In the genomic region with DNA sequence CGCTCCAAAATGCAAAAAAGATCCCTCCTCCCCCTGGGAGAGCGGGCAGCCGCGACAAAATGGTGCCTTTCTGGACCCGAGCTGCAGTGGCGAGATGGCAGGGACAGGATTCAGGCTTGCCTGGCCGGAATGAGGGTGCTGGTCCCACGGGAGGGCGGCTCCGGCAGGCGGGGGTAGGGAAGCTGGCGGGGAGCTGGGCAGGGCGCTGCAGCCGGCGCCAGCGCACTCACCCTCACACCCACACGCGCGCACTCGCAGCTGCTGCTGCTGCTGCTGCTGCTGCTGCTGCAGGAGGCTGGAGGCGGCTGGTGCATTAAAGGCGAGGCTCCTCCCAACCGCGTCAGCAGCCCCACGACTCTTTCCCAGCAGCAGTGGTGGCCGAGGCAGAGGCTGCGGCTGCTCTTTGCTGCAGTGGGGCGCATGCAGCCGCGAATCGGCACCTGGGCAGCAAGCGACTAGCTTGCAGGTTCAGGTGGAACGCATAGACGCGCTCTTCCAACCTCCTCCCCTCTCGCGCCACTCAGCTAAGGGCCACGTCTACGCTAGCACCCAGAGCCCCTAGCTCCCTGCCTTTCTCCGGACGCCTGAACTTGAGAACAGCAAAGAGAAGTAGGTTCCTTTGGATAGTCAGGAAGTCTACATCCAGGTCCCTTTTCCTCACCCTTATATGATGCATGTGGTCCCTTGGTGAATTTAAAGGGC, we compare ENCODE assay signal across 8 cellular contexts. TPM values are rescaled to one million over a fixed set of nuclear protein-coding genes. Genes with fewer than 3 reads are reported as not detected.
A peak's percentile ranks its signal among the peaks of the same experiment; 100 is the strongest.
DNase-seq lines count a peak whose midpoint lies in the region; ATAC-seq and TF ChIP-seq lines count a peak whose summit lies in the region.

A gene (minus strand): TSS at position 287 of the 702 bp plus-strand sequence.

- no peaks in the 10 kb centered on the region for H3K36me3 ChIP-seq in naive thymus-derived CD4-positive, alpha-beta T cell (ENCODE audit: control insufficient read depth in 2 of 3, insufficient read depth in 3 of 3, low read length in 3 of 3)
- H3K36me3 ChIP-seq in testis (ENCODE audit: low read depth, missing control alignments): no peaks in the 10 kb centered on the region

- peak; percentile 81 for ATAC-seq in naive thymus-derived CD4-positive, alpha-beta T cell
- no peak for ATAC-seq in GM18873 (IDR thresholded peaks at IDR 0.05; ENCODE audit: low FRiP score, unreplicated experiment)

- DNase-seq in AG04449 (ENCODE audit: low read depth, low spot score) (no peak), GM20000 (ENCODE audit: low spot score) (peak; percentile 18), NCI-H345 treated with DMSO at 0.1 percent for 48 hours (lab: John Stamatoyannopoulos, UW; ENCODE audit: unreplicated experiment) (peak; percentile 50), fibroblast of mammary gland (ENCODE audit: low read depth) (no peak), testis (no peak)
- peak; percentile 4 to 26 for DNase-seq in activated T-helper 1 cell treated with anti-CD3 and anti-CD28 coated beads, Interleukin-2, amount 50 U/mL, for 16 hours (ENCODE audit: low read depth in 1 of 2, low spot score in 1 of 2)
- peak in 7 of 9 donors; percentile 7 to 35 (median 18) for DNase-seq in naive thymus-derived CD4-positive, alpha-beta T cell

- H3K27me3 Mint-ChIP-seq in naive thymus-derived CD4-positive, alpha-beta T cell: peaks cover 0 to 61% (median 22%) of the 10 kb centered on the region in 5 donors

- intact Hi-C loops in naive thymus-derived CD4-positive, alpha-beta T cell (cut with micrococcal nuclease): loop anchor here in 1 of 2 donors (5.0 kb wide), 1 partner anchor 126 kb away; no protein-coding TSS in a partner anchor
- intact Hi-C loops in testis (cut with DNase I; ENCODE audit: low total_unique reads): no loop called here

- H3K4me3 Mint-ChIP-seq in naive thymus-derived CD4-positive, alpha-beta T cell: peak within 1 kb of the TSS; percentile 84 to 92 (median 88)

- H3K27ac ChIP-seq in naive thymus-derived CD4-positive, alpha-beta T cell (ENCODE audit: low read depth, low read length): no peak within 1 kb of the TSS
- no peak within 1 kb of the TSS for H3K27ac ChIP-seq in testis

- POLR2A ChIA-PET in AG04449 (lab: Yijun Ruan, JAX): no interaction called here
- POLR2A ChIA-PET in naive thymus-derived CD4-positive, alpha-beta T cell (lab: Charles Lee): no interaction called here

- H3K9me3 ChIP-seq in naive thymus-derived CD4-positive, alpha-beta T cell (ENCODE audit: control insufficient read depth in 2 of 3, low read length in 3 of 3): no peaks in the 10 kb centered on the region
- H3K9me3 ChIP-seq in testis: no peaks in the 10 kb centered on the region

- CTCF ChIA-PET in AG04449 (lab: Yijun Ruan, JAX): no interaction called here
- CTCF ChIA-PET in naive thymus-derived CD4-positive, alpha-beta T cell (lab: Charles Lee): no interaction called here

- 0 to 2% methylated on average over 2 to 27 of the region's 41 CpGs for WGBS in testis, 2 donors

- peaks cover 3 to 20% (median 9%) of the 10 kb centered on the region in 7 donors for H3K4me1 Mint-ChIP-seq in naive thymus-derived CD4-positive, alpha-beta T cell

- no peak for TF ChIP-seq POLR2A in testis (IDR thresholded peaks at IDR 0.05)

- no peaks in the 10 kb centered on the region for H3K27me3 ChIP-seq in naive thymus-derived CD4-positive, alpha-beta T cell (ENCODE audit: control insufficient read depth in 2 of 2, insufficient read depth in 2 of 2, low read length in 2 of 2)
- H3K27me3 ChIP-seq in testis: no peaks in the 10 kb centered on the region

- peaks cover 0 to 4% (median 0%) of the 10 kb centered on the region in 11 donors for H3K9me3 Mint-ChIP-seq in naive thymus-derived CD4-positive, alpha-beta T cell

- no peaks in the 10 kb centered on the region for H3K36me3 Mint-ChIP-seq in naive thymus-derived CD4-positive, alpha-beta T cell

- peaks cover 4 to 14% of the 10 kb centered on the region in 2 donors for H3K4me1 ChIP-seq in naive thymus-derived CD4-positive, alpha-beta T cell (ENCODE audit: control insufficient read depth in 2 of 2, insufficient read depth in 2 of 2, low read length in 2 of 2)
- H3K4me1 ChIP-seq in testis: peaks cover 3% of the 10 kb centered on the region

- TF ChIP-seq CTCF in AG04449 (IDR thresholded peaks at IDR 0.05; ENCODE audit: insufficient read depth, low read length, missing control alignments): no peak
- TF ChIP-seq CTCF in GM20000 (IDR thresholded peaks at IDR 0.05; ENCODE audit: extremely low read depth, missing control alignments): no peak
- TF ChIP-seq CTCF in fibroblast of mammary gland (conservative IDR thresholded peaks at IDR 0.05; ENCODE audit: control insufficient read depth, insufficient read depth, low read depth, low read length): no peak
- no peak for TF ChIP-seq CTCF in testis (IDR thresholded peaks at IDR 0.05)

- peak within 1 kb of the TSS in 1 of 9 donors; percentile 49 for H3K27ac Mint-ChIP-seq in naive thymus-derived CD4-positive, alpha-beta T cell

- peak within 1 kb of the TSS; percentile 61 for H3K4me3 ChIP-seq in AG04449 (ENCODE audit: low read depth, low read length)
- peak within 1 kb of the TSS; percentile 15 for H3K4me3 ChIP-seq in fibroblast of mammary gland (ENCODE audit: control insufficient read depth, low read depth, low read length)
- H3K4me3 ChIP-seq in naive thymus-derived CD4-positive, alpha-beta T cell (ENCODE audit: low read length): peak within 1 kb of the TSS; percentile 78
- peak within 1 kb of the TSS; percentile 42 to 60 for H3K4me3 ChIP-seq in testis

RNA-seq across cellular contexts. Expression of the gene that starts here (rescaled TPM):
- total RNA-seq in naive thymus-derived CD4-positive, alpha-beta T cell: 10 to 100 TPM in 1 of 5 experiments, 1 to 10 TPM in 1, under 1 TPM in 3; 0.24 to 14.1 (median 1.00) TPM
- under 1 TPM; 0.15 to 0.17 TPM for polyA plus RNA-seq in naive thymus-derived CD4-positive, alpha-beta T cell
- 10 to 100 TPM in 1 of 2 donors, 1 to 10 TPM in 1; 9.8 to 32.0 TPM for total RNA-seq in testis
- polyA plus RNA-seq in testis (ENCODE audit: insufficient read depth, low read depth, low replicate concordance): 36.6 TPM

Comparison
In these comparisons a context has a peak if more than half of its experiments do, and no peak if none do; other contexts are left out.
1. RNA of the gene that starts here (polyA plus RNA-seq): 36.6 TPM in testis (single experiment); 0.15 to 0.17 TPM in naive thymus-derived CD4-positive, alpha-beta T cell; every median in the first group is over 10 times any median in the second.
2. DNase-seq: peak in GM20000 (single experiment), NCI-H345 treated with DMSO at 0.1 percent for 48 hours (single experiment), activated T-helper 1 cell treated with anti-CD3 and anti-CD28 coated beads, Interleukin-2, amount 50 U/mL, for 16 hours (2 of 2) and naive thymus-derived CD4-positive, alpha-beta T cell (7 of 9); none in AG04449 (single experiment), fibroblast of mammary gland (single experiment) and testis (single experiment).
3. H3K4me3 ChIP-seq: peak in every context shown above with its lines; median percentile 78 in naive thymus-derived CD4-positive, alpha-beta T cell; 61 in AG04449; 51 in testis; 15 in fibroblast of mammary gland.